12 cellular contexts compared by ENCODE assay signal in the genomic region with DNA sequence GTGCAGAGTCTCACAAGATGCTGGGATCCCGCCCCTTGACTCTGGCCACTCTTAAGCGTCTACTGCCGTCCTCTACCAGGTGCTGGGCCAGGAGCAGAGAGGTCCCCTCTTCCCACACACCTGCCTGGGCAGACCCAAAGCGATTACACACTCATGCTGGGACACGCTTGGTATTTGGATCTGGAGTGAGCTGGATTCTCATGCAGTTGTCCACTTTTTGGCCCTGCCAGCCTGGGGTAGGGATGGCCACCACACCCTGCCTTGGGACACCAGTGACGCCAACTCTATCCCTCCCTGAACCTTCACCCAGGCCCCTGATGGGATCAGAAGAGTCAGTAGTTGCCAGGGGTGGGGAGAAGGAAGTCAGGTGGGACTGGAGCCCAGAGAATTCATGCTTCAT. TPM values are rescaled to one million over a fixed set of nuclear protein-coding genes. Genes with fewer than 3 reads are reported as not detected.
DNase-seq lines count a peak whose midpoint lies in the region; ATAC-seq and TF ChIP-seq lines count a peak whose summit lies in the region.
"Had no signal": no experiment of that assay in that cellular context is flagged by ENCODE, and none has a peak within 500 bp of the region (broad histone marks: within the 10 kb centered on the region; RNA-seq: fewer than 3 reads in every experiment).

No MANE protein-coding gene starts in this region.

- no peak overlapping the region for H3K4me2 ChIP-seq in IMR-90 (ENCODE audit: low read depth, low read length)

- H2BK20ac ChIP-seq in IMR-90 (ENCODE audit: low read depth, low read length) = no peak overlapping the region

- no peak for TF ChIP-seq RAD21 in IMR-90 (IDR thresholded peaks at IDR 0.05; ENCODE audit: low read length)

- peak overlapping the region in 3 of 4 donors; percentile 81 to 85 (median 85) for H3K4me3 Mint-ChIP-seq in CD4-positive, CD25-positive, alpha-beta regulatory T cell

- no peak overlapping the region for H4K8ac ChIP-seq in IMR-90 (ENCODE audit: low read depth in 2 of 2, low read length in 2 of 2)

- peak overlapping the region; percentile 45 for H2AFZ ChIP-seq in IMR-90 (replicated peaks; ENCODE audit: low read length, poor library complexity)

- peaks cover 15% of the 10 kb centered on the region for H3K9me1 ChIP-seq in IMR-90 (ENCODE audit: insufficient read depth, low read length)

- no peak overlapping the region for H3K23ac ChIP-seq in IMR-90 (ENCODE audit: low read depth, low read length)

- H2AK9ac ChIP-seq in IMR-90 (replicated peaks; ENCODE audit: low read depth, low read length, poor library complexity) = no peak overlapping the region

- dilution Hi-C loops in IMR-90 (cut with HindIII; ENCODE audit: low sequenced_read_pairs, unreplicated experiment) = no loop called here

- in situ Hi-C loops in IMR-90 (cut with MboI; ENCODE audit: low sequenced_read_pairs) = no loop called here

- no peak overlapping the region for H3K14ac ChIP-seq in IMR-90 (replicated peaks; ENCODE audit: low read depth, low read length)

- H3K27ac Mint-ChIP-seq in CD4-positive, CD25-positive, alpha-beta regulatory T cell = peak overlapping the region; percentile 97 to 99 (median 98)

- no peak for TF ChIP-seq POLR2A in IMR-90 (IDR thresholded peaks at IDR 0.05; ENCODE audit: low read depth, low read length)

- H3K79me1 ChIP-seq in IMR-90 (ENCODE audit: low read depth in 1 of 2, low read length in 2 of 2) = 0 out of 4 replicates have a peak, but pooled peaks cover 0 to 6% of the 10 kb centered on the region in 2 experiments

- H3K9ac ChIP-seq in IMR-90 (ENCODE audit: low read depth, low read length) = no peak overlapping the region

- peak overlapping the region; percentile 76 for H3K4me3 ChIP-seq in CD4-positive, CD25-positive, alpha-beta regulatory T cell (ENCODE audit: low read depth, low read length)
- H3K4me3 ChIP-seq in IMR-90 (ENCODE audit: insufficient read depth, low read depth, low read length) (no peak overlapping the region), neutrophil (ENCODE audit: low read depth in 1 of 2, low read length in 1 of 2) (no peak overlapping the region)
- H3K4me3 ChIP-seq: mucosa of descending colon had no signal

- no peak for DNase-seq in CD4-positive, CD25-positive, alpha-beta regulatory T cell
- DNase-seq in IMR-90 (no peak), foreskin melanocyte (no peak), NCI-H1048 (lab: John Stamatoyannopoulos, UW) (no peak), amygdala (lab: John Stamatoyannopoulos, UW) (no peak)
- DNase-seq: cortex of kidney, NCI-H526 treated with DMSO at 0.1 percent for 48 hours, retina, SIG-M5 had no signal

- no peak for ATAC-seq in CD4-positive, CD25-positive, alpha-beta regulatory T cell (ENCODE audit: low read depth in 2 of 2)
- ATAC-seq in IMR-90 (ENCODE audit: low read depth) = no peak

- H4K5ac ChIP-seq in IMR-90 (ENCODE audit: low read depth, low read length) = no peak overlapping the region

- WGBS in IMR-90 (ENCODE audit: extremely low coverage in 2 of 2, insufficient read length in 1 of 2), 2 experiments = no CpG with 5 or more reads among the region's 6 CpGs

- H3K9me3 Mint-ChIP-seq in CD4-positive, CD25-positive, alpha-beta regulatory T cell = peaks cover 0 to 5% (median 0%) of the 10 kb centered on the region in 7 donors

- H4K91ac ChIP-seq in IMR-90 (ENCODE audit: insufficient read depth, low read depth, low read length) = no peak overlapping the region

- H2AK5ac ChIP-seq in IMR-90 (ENCODE audit: low read depth, low read length) = peak overlapping the region; percentile 24; the same call in 1 of the 2 replicates

- H3K27me3 ChIP-seq in CD4-positive, CD25-positive, alpha-beta regulatory T cell (ENCODE audit: control insufficient read depth, insufficient read depth, low read length) = no peaks in the 10 kb centered on the region
- H3K27me3 ChIP-seq in IMR-90 (ENCODE audit: control insufficient read depth, insufficient read depth, low read length) (no peaks in the 10 kb centered on the region), neutrophil (no peaks in the 10 kb centered on the region)

- peaks cover 29% of the 10 kb centered on the region for H3K36me3 ChIP-seq in CD4-positive, CD25-positive, alpha-beta regulatory T cell (ENCODE audit: control insufficient read depth, insufficient read depth, low read length)
- H3K36me3 ChIP-seq in IMR-90 (ENCODE audit: control insufficient read depth, insufficient read depth, low read length) = no peaks in the 10 kb centered on the region
- H3K36me3 ChIP-seq in neutrophil = peaks cover 12% of the 10 kb centered on the region

- H3K56ac ChIP-seq in IMR-90 (ENCODE audit: extremely low read depth, insufficient read depth, low read length) = no peak overlapping the region

- H3K9me3 ChIP-seq in CD4-positive, CD25-positive, alpha-beta regulatory T cell (ENCODE audit: control insufficient read depth in 2 of 2, low read length in 2 of 2) = no peaks in the 10 kb centered on the region
- peaks cover 2% of the 10 kb centered on the region; the same call in 1 of the 2 replicates for H3K9me3 ChIP-seq in IMR-90 (ENCODE audit: control insufficient read depth, insufficient read depth, low read length)
- no peaks in the 10 kb centered on the region for H3K9me3 ChIP-seq in neutrophil

- H3K4me1 ChIP-seq in CD4-positive, CD25-positive, alpha-beta regulatory T cell (ENCODE audit: control insufficient read depth, insufficient read depth, low read length, poor library complexity, severe bottlenecking) = peaks cover 74% of the 10 kb centered on the region
- H3K4me1 ChIP-seq in IMR-90 (ENCODE audit: control insufficient read depth, insufficient read depth, low read length) (peaks cover 14% of the 10 kb centered on the region), neutrophil (ENCODE audit: control insufficient read depth in 1 of 2, insufficient read depth in 1 of 2, low read depth in 1 of 2, low read length in 1 of 2) (peaks cover 22 to 36% of the 10 kb centered on the region in 2 experiments)

- H3K27ac ChIP-seq in CD4-positive, CD25-positive, alpha-beta regulatory T cell (ENCODE audit: insufficient read depth, low read length, poor library complexity, severe bottlenecking) = peak overlapping the region; percentile 73
- no peak overlapping the region for H3K27ac ChIP-seq in IMR-90 (ENCODE audit: insufficient read depth, low read length)
- H3K27ac ChIP-seq in angular gyrus (ENCODE audit: low read depth, low read length) = peak overlapping the region; percentile 51
- peak overlapping the region; percentile 61 for H3K27ac ChIP-seq in neutrophil

- CTCF ChIA-PET in IMR-90 (lab: Yijun Ruan, JAX) = no interaction called here

- no TSS peak for BruUV-seq in IMR-90 (replicated peaks; lab: Mats Ljungman, UMichigan)

- H4K20me1 ChIP-seq in IMR-90 (ENCODE audit: insufficient read depth, low read length) = no peaks in the 10 kb centered on the region

- H3K4ac ChIP-seq in IMR-90 (ENCODE audit: low read depth, low read length) = no peak overlapping the region

- no peak overlapping the region for H2BK120ac ChIP-seq in IMR-90 (ENCODE audit: low read depth, low read length)

- H3K4me1 Mint-ChIP-seq in CD4-positive, CD25-positive, alpha-beta regulatory T cell = peaks cover 50 to 94% (median 78%) of the 10 kb centered on the region in 4 donors

- H3K18ac ChIP-seq in IMR-90 (ENCODE audit: low read depth, low read length) = no peak overlapping the region

- H2BK15ac ChIP-seq in IMR-90 (ENCODE audit: low read depth, low read length) = no peak overlapping the region

- POLR2A ChIA-PET in IMR-90 (lab: Charles Lee; ENCODE audit: unreplicated experiment) = no interaction called here

- H3K27me3 Mint-ChIP-seq in CD4-positive, CD25-positive, alpha-beta regulatory T cell = peaks cover 7% of the 10 kb centered on the region

- no peak overlapping the region for H2BK5ac ChIP-seq in IMR-90 (ENCODE audit: low read depth, low read length, poor library complexity, severe bottlenecking)

- TF ChIP-seq CTCF in IMR-90 (conservative IDR thresholded peaks at IDR 0.05; ENCODE audit: low read depth, low read length) (no peak), neutrophil (IDR thresholded peaks at IDR 0.05) (no peak)

- intact Hi-C loops in IMR-90 (cut with micrococcal nuclease) = no loop called here

- peaks cover 34% of the 10 kb centered on the region for H3K36me3 Mint-ChIP-seq in CD4-positive, CD25-positive, alpha-beta regulatory T cell

TF ChIP-seq in IMR-90, 13 proteins besides CTCF, POLR2A, EP300 and RAD21 (continues in another document):
- no peak for TF ChIP-seq BHLHE40 (IDR thresholded peaks at IDR 0.05; ENCODE audit: low read depth, low read length)
- TF ChIP-seq, protein P1, sequence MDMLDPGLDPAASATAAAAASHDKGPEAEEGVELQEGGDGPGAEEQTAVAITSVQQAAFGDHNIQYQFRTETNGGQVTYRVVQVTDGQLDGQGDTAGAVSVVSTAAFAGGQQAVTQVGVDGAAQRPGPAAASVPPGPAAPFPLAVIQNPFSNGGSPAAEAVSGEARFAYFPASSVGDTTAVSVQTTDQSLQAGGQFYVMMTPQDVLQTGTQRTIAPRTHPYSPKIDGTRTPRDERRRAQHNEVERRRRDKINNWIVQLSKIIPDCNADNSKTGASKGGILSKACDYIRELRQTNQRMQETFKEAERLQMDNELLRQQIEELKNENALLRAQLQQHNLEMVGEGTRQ (IDR thresholded peaks at IDR 0.05; ENCODE audit: low read depth, low read length) = no peak
- TF ChIP-seq, protein P2, sequence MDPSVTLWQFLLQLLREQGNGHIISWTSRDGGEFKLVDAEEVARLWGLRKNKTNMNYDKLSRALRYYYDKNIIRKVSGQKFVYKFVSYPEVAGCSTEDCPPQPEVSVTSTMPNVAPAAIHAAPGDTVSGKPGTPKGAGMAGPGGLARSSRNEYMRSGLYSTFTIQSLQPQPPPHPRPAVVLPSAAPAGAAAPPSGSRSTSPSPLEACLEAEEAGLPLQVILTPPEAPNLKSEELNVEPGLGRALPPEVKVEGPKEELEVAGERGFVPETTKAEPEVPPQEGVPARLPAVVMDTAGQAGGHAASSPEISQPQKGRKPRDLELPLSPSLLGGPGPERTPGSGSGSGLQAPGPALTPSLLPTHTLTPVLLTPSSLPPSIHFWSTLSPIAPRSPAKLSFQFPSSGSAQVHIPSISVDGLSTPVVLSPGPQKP (IDR thresholded peaks at IDR 0.05; ENCODE audit: borderline replicate concordance, low read depth, low read length) = no peak
- TF ChIP-seq CEBPB (IDR thresholded peaks at IDR 0.05; ENCODE audit: low read depth, low read length) = no peak
- no peak for TF ChIP-seq MAZ (IDR thresholded peaks at IDR 0.05; ENCODE audit: borderline replicate concordance, low read depth, low read length)
- TF ChIP-seq RCOR1 (IDR thresholded peaks at IDR 0.05; ENCODE audit: insufficient replicate concordance, low read length) = no peak
- no peak for TF ChIP-seq RFX5 (IDR thresholded peaks at IDR 0.05; ENCODE audit: low read depth, low read length)
- TF ChIP-seq SMC3 (IDR thresholded peaks at IDR 0.05; ENCODE audit: low read depth, low read length) = no peak
- no peak for TF ChIP-seq FOS (IDR thresholded peaks at IDR 0.05; ENCODE audit: low read depth, low read length)

RNA-seq across cellular contexts. Expression of a gene that starts 28.6 kb away (rescaled TPM):
- total RNA-seq in CD4-positive, CD25-positive, alpha-beta regulatory T cell = 216 TPM
- polyA plus RNA-seq in CD4-positive, CD25-positive, alpha-beta regulatory T cell = 10 to 100 TPM; 38.5 to 60.2 (median 44.8) TPM
- total RNA-seq in IMR-90 (2012; rRNA removed) = 0.72 and 0.83 TPM in 2 replicates
- 1.3 and 1.4 TPM in 2 replicates for polyA plus RNA-seq in IMR-90 (2012; rRNA removed)
- polyA plus RNA-seq in IMR-90 (2012; cell fraction: cytosol; rRNA removed) = 0.87 and 1.7 TPM in 2 replicates
- 1.9 and 2.6 TPM in 2 replicates for polyA plus RNA-seq in IMR-90 (2012; cell fraction: nucleus; rRNA removed; ENCODE audit: low replicate concordance)

Comparison
In these comparisons a context has a peak if more than half of its experiments do, and no peak if none do; other contexts are left out.
1. RNA of a gene that starts 28.6 kb away (total RNA-seq): 216 TPM in CD4-positive, CD25-positive, alpha-beta regulatory T cell (single experiment); 0.72 to 0.83 TPM in IMR-90; every median in the first group is over 100 times any median in the second.